Comparison of ENCODE assay signal across 14 cellular contexts in the genomic region with DNA sequence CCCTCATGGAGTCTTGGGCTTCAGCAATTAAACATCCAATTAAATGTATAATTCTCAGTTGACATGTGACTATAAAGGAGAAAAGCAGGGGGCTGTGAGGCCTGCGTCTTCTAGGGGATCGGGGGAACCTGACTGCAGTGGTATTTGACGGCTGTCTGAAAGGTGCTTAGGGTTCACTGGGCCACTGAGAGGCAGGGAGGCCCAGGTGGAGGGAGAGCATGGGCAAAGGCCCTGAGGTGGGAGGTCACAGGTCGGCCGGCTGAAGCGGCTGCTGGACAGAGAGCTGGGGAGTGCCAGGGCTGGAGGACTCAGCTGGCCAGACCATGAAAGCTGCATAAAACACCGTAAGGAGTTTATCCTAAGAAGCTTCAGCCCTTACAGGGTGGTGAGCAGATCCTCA. TPM values are rescaled to one million over a fixed set of nuclear protein-coding genes. Genes with fewer than 3 reads are reported as not detected.
DNase-seq lines count a peak whose midpoint lies in the region; ATAC-seq, FAIRE-seq and TF ChIP-seq lines count a peak whose summit lies in the region.
"Had no signal": no experiment of that assay in that cellular context is flagged by ENCODE, and none has a peak within 500 bp of the region (broad histone marks: within the 10 kb centered on the region; RNA-seq: fewer than 3 reads in every experiment).

No MANE protein-coding gene starts in this region.

- no peaks in the 10 kb centered on the region for H3K27me3 ChIP-seq in AG04450 (ENCODE audit: control insufficient read depth, insufficient read depth, low read length)
- H3K27me3 ChIP-seq in SJSA1 (replicated peaks) = no peaks in the 10 kb centered on the region
- no peaks in the 10 kb centered on the region for H3K27me3 ChIP-seq in right atrium auricular region
- no peaks in the 10 kb centered on the region for H3K27me3 ChIP-seq in prostate gland (replicated peaks; ENCODE audit: insufficient read depth)
- H3K27me3 ChIP-seq in BE2C = no peaks in the 10 kb centered on the region
- H3K27me3 ChIP-seq: foreskin keratinocyte had no signal

- peaks cover 10% of the 10 kb centered on the region for H3K27me3 Mint-ChIP-seq in endothelial cell (ENCODE audit: unreplicated experiment)

- 94% methylated on average over 7 of the region's 7 CpGs for WGBS in prostate gland

- H3K27ac ChIP-seq in AG04450 (ENCODE audit: low read depth, low read length) = peak overlapping the region; percentile 90
- H3K27ac ChIP-seq in SJSA1 = peak overlapping the region; percentile 84
- peak overlapping the region; percentile 90 to 92 for H3K27ac ChIP-seq in right atrium auricular region
- H3K27ac ChIP-seq in prostate gland = peak overlapping the region; percentile 93 to 96
- H3K27ac ChIP-seq: foreskin keratinocyte had no signal

- intact Hi-C loops in prostate gland (cut with DNase I) = no loop called here

- ATAC-seq in GM21367 (IDR thresholded peaks at IDR 0.05; ENCODE audit: unreplicated experiment) = no peak
- ATAC-seq: foreskin keratinocyte had no signal

- POLR2A ChIA-PET in AG04450 (lab: Yijun Ruan, JAX) = interaction anchor here (3.1 kb wide), 1 partner anchor 88 kb away, joined by 15 read pairs; the partner anchor contains the start of gene DUSP1

- DNase-seq in AG04450 (ENCODE audit: low read depth, low spot score) = no peak
- no peak for DNase-seq in SJSA1 (ENCODE audit: low read depth in 1 of 2, low spot score in 2 of 2)
- no peak for DNase-seq in right atrium auricular region (ENCODE audit: low spot score)
- no peak for DNase-seq in prostate gland (ENCODE audit: low spot score)
- DNase-seq in H54 (ENCODE audit: insufficient read length, low spot score) = no peak
- DNase-seq in endothelial cell (ENCODE audit: low spot score) = no peak
- DNase-seq in BE2C = no peak
- DNase-seq: activated CD4-positive, alpha-beta T cell treated with anti-CD3 and anti-CD28 coated beads for 48 hours; foreskin keratinocyte; left colon; NCI-H1417 treated with DMSO at 0.1 percent for 48 hours had no signal

- CTCF ChIA-PET in AG04450 (lab: Charles Lee) = no interaction called here

- TF ChIP-seq CTCF in AG04450 (IDR thresholded peaks at IDR 0.05; ENCODE audit: low read depth, low read length) (no peak), right atrium auricular region (IDR thresholded peaks at IDR 0.05) (no peak), prostate gland (IDR thresholded peaks at IDR 0.05) (no peak), endothelial cell (IDR thresholded peaks at IDR 0.05; ENCODE audit: unreplicated experiment) (no peak), BE2C (IDR thresholded peaks at IDR 0.05; ENCODE audit: low read depth, low read length) (no peak)

- H3K9me3 ChIP-seq in AG04450 (ENCODE audit: control insufficient read depth, insufficient read depth, low read length) (no peaks in the 10 kb centered on the region; the same call in 1 of the 2 replicates), SJSA1 (replicated peaks) (no peaks in the 10 kb centered on the region), right atrium auricular region (no peaks in the 10 kb centered on the region), prostate gland (no peaks in the 10 kb centered on the region), BE2C (no peaks in the 10 kb centered on the region)

- H3K4me1 ChIP-seq in SJSA1 (replicated peaks) (peaks cover 75% of the 10 kb centered on the region), right atrium auricular region (peaks cover 2 to 83% of the 10 kb centered on the region in 2 donors), prostate gland (replicated peaks) (peaks cover 37% of the 10 kb centered on the region), BE2C (peaks cover 9% of the 10 kb centered on the region)

- no peak overlapping the region for H3K27ac Mint-ChIP-seq in endothelial cell (ENCODE audit: unreplicated experiment)
- H3K27ac Mint-ChIP-seq: activated T-helper 2 cell treated with anti-CD3 and anti-CD28 coated beads, Interferon-gamma antibody, Interleukin-2, Interleukin-4, amounts not matched to agents 10 μg/mL and 5 μg/mL and 100 μg/mL, durations not matched to agents 14 hours and 24 hours and 36 hours had no signal

- FAIRE-seq in H54 (lab: Jason Lieb, UNC) = no peak
- FAIRE-seq: G401.6 had no signal

- no peak overlapping the region for H3K4me3 ChIP-seq in AG04450 (ENCODE audit: low read depth, low read length)
- no peak overlapping the region for H3K4me3 ChIP-seq in SJSA1
- no peak overlapping the region for H3K4me3 ChIP-seq in right atrium auricular region
- H3K4me3 ChIP-seq in prostate gland = no peak overlapping the region
- no peak overlapping the region for H3K4me3 ChIP-seq in BE2C (ENCODE audit: low read depth, low read length)

- H3K4me1 Mint-ChIP-seq in endothelial cell (ENCODE audit: unreplicated experiment) = peaks cover 17% of the 10 kb centered on the region

- no peaks in the 10 kb centered on the region for H3K9me3 Mint-ChIP-seq in endothelial cell (ENCODE audit: unreplicated experiment)
- H3K9me3 Mint-ChIP-seq: activated T-helper 2 cell treated with anti-CD3 and anti-CD28 coated beads, Interferon-gamma antibody, Interleukin-2, Interleukin-4, amounts not matched to agents 10 μg/mL and 5 μg/mL and 100 μg/mL, durations not matched to agents 14 hours and 24 hours and 36 hours had no signal

- peaks cover 13% of the 10 kb centered on the region for H3K36me3 Mint-ChIP-seq in endothelial cell (ENCODE audit: low read depth, unreplicated experiment)

- no peak for TF ChIP-seq POLR2A in prostate gland (IDR thresholded peaks at IDR 0.05)
- no peak for TF ChIP-seq POLR2A in H54 (IDR thresholded peaks at IDR 0.05; ENCODE audit: low read depth, low read length)

- peaks cover 58% of the 10 kb centered on the region for H3K36me3 ChIP-seq in SJSA1
- no peaks in the 10 kb centered on the region for H3K36me3 ChIP-seq in right atrium auricular region
- H3K36me3 ChIP-seq in prostate gland = no peaks in the 10 kb centered on the region
- peaks cover 2% of the 10 kb centered on the region; the same call in 1 of the 2 replicates for H3K36me3 ChIP-seq in BE2C

- H3K4me3 Mint-ChIP-seq in endothelial cell (ENCODE audit: unreplicated experiment) = no peak overlapping the region

RNA-seq across cellular contexts. Expression of gene ERGIC1, which starts 23.9 kb away (rescaled TPM):
- polyA plus RNA-seq in AG04450 (2011; rRNA removed) = 137 and 177 TPM in 2 replicates
- polyA minus RNA-seq in AG04450 (2011; rRNA and poly(A)+ RNA removed) = 230 and 322 TPM in 2 replicates
- total RNA-seq in SJSA1 (2014; rRNA removed; shearing (Covaris generic)) = 115 and 202 TPM in 2 replicates
- total RNA-seq in right atrium auricular region (100 to 1,000 TPM in 1 of 2 donors, 10 to 100 TPM in 1; 70.7 to 113 TPM), prostate gland (100 to 1,000 TPM; 228 to 380 TPM), endothelial cell (ENCODE audit: unreplicated experiment) (67.1 TPM)
- 103 TPM for polyA plus RNA-seq in BE2C (2012; ENCODE audit: insufficient read depth, insufficient read length, low read depth)
